ENCODE assay signal across 26 cellular contexts in the genomic region with DNA sequence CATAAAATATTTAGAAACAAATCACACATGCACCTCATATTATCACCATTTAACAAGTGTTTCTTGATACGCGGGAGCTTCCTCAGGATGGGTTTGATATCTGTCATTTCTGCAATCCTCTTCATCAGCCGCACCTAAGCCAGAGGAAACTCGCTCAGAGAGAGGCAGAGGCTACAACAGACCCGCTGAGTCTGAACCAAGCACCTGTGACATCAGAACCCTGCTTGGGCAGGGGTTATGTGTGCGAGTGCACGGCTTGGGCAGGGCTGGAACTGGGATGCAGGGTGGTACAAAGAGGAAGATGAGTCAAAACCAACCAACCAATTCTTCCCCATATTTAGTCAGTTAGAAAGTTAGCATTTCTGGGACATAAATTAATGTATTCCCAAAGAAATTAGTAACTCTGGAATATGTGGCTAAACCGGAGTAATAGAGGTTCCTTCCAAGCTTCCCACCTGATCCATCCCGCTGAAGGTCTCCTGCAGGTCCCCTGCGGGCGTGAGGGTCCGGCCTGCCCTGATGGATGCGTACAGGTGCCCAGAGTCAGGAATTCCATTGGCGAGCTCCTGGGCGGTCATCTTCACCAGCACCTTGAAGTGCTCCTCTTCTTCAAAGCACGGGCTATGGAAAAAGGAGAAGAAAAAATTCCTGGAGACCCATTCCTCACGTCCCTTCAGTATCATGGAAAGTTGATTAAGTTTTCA. TPM values are rescaled to one million over a fixed set of nuclear protein-coding genes. Genes with fewer than 3 reads are reported as not detected.
DNase-seq lines count a peak whose midpoint lies in the region; FAIRE-seq and TF ChIP-seq lines count a peak whose summit lies in the region.
"Had no signal": no experiment of that assay in that cellular context is flagged by ENCODE, and none has a peak within 500 bp of the region (broad histone marks: within the 10 kb centered on the region; RNA-seq: fewer than 3 reads in every experiment).

No MANE protein-coding gene starts in this region.

- no peak overlapping the region for H3K4me3 Mint-ChIP-seq in activated T-cell treated with anti-CD3 and anti-CD28 coated beads, Interleukin-2, amount 50 U/mL, for 24 hours
- H3K4me3 Mint-ChIP-seq: CD14-positive monocyte; CD4-positive, alpha-beta T cell had no signal

- no peak for TF ChIP-seq CTCF in PC-9 (conservative IDR thresholded peaks at IDR 0.05)
- no peak for TF ChIP-seq CTCF in kidney (IDR thresholded peaks at IDR 0.05; ENCODE audit: borderline replicate concordance, extremely low read depth, insufficient read depth)
- TF ChIP-seq CTCF in sigmoid colon (IDR thresholded peaks at IDR 0.05) = no peak

- no peak overlapping the region for H3K27ac ChIP-seq in PC-9
- no peak overlapping the region for H3K27ac ChIP-seq in kidney (ENCODE audit: low read depth in 2 of 2, low read length in 2 of 2)
- no peak overlapping the region for H3K27ac ChIP-seq in sigmoid colon
- H3K27ac ChIP-seq: 22Rv1; A549; BLaER1 treated with 17β-estradiol and CSF1 and Interleukin-3, amounts not matched to agents 10 nM and 100 nM had no signal

- no peaks in the 10 kb centered on the region for H3K36me3 ChIP-seq in PC-9 (ENCODE audit: low read depth)
- H3K36me3 ChIP-seq in kidney (ENCODE audit: control insufficient read depth in 1 of 2, insufficient read depth in 2 of 2, low read length in 2 of 2) = peaks cover 55 to 65% of the 10 kb centered on the region in 2 donors
- peaks cover 56 to 100% (median 77%) of the 10 kb centered on the region in 4 donors for H3K36me3 ChIP-seq in sigmoid colon

- TF ChIP-seq EP300 in sigmoid colon (IDR thresholded peaks at IDR 0.05) = no peak

- DNase-seq in activated T-cell treated with anti-CD3 and anti-CD28 coated beads, Interleukin-2, amount 50 U/mL, for 24 hours = no peak
- no peak for DNase-seq in activated T-cell treated with anti-CD3 and anti-CD28 coated beads, Interleukin-2, amount 50 U/mL, for 48 hours
- DNase-seq in PC-9 (no peak), kidney (peak; percentile 64), sigmoid colon (peak; percentile 46), DMS153 (lab: John Stamatoyannopoulos, UW) (no peak), NCI-H69 (lab: John Stamatoyannopoulos, UW) (no peak)
- DNase-seq: ACHN; AML-193; BE2C; CD4-positive, alpha-beta T cell; CD8-positive, alpha-beta memory T cell; DMS 273 treated with DMSO at 0.1 percent for 48 hours; DMS53; DMS79 treated with DMSO at 0.1 percent for 48 hours; GF-D8; GOT3; H7; HCEC 1CT had no signal

- H3K9ac ChIP-seq in kidney (ENCODE audit: low read length in 2 of 2) = no peak overlapping the region
- H3K9ac ChIP-seq: BLaER1 treated with 17β-estradiol and CSF1 and Interleukin-3, amounts not matched to agents 10 nM and 100 nM had no signal

- H3K4me1 ChIP-seq in PC-9 (replicated peaks; ENCODE audit: insufficient read depth) = no peaks in the 10 kb centered on the region
- no peaks in the 10 kb centered on the region for H3K4me1 ChIP-seq in kidney (ENCODE audit: control insufficient read depth in 1 of 2, insufficient read depth in 1 of 2, low read depth in 1 of 2, low read length in 2 of 2)
- peaks cover 0 to 4% (median 0%) of the 10 kb centered on the region in 4 donors for H3K4me1 ChIP-seq in sigmoid colon
- H3K4me1 ChIP-seq: A549; BE2C; BLaER1 treated with 17β-estradiol and CSF1 and Interleukin-3, amounts not matched to agents 10 nM and 100 nM had no signal

- H2AFZ ChIP-seq in PC-9 = no peak overlapping the region

- CTCF ChIA-PET in PC-9 (lab: Charles Lee) = no interaction called here

- FAIRE-seq in kidney (lab: Jason Lieb, UNC) = no peak
- FAIRE-seq: A549, D721Med, GM12891, GM18507 had no signal

- H3K27me3 Mint-ChIP-seq in activated T-cell treated with anti-CD3 and anti-CD28 coated beads, Interleukin-2, amount 50 U/mL, for 24 hours = no peaks in the 10 kb centered on the region
- H3K27me3 Mint-ChIP-seq: CD4-positive, alpha-beta T cell; CD8-positive, alpha-beta memory T cell had no signal

- no peaks in the 10 kb centered on the region for H3K9me3 ChIP-seq in PC-9 (ENCODE audit: insufficient read depth, low read depth)
- no peaks in the 10 kb centered on the region for H3K9me3 ChIP-seq in kidney (ENCODE audit: control insufficient read depth in 1 of 2, low read length in 2 of 2)
- no peaks in the 10 kb centered on the region for H3K9me3 ChIP-seq in sigmoid colon
- H3K9me3 ChIP-seq: A549; BE2C; BLaER1 treated with 17β-estradiol and CSF1 and Interleukin-3, amounts not matched to agents 10 nM and 100 nM had no signal

- no peaks in the 10 kb centered on the region for H3K9me3 Mint-ChIP-seq in activated T-cell treated with anti-CD3 and anti-CD28 coated beads, Interleukin-2, amount 50 U/mL, for 24 hours
- H3K9me3 Mint-ChIP-seq: CD14-positive monocyte; CD4-positive, alpha-beta T cell; CD8-positive, alpha-beta memory T cell had no signal

- H3K27ac Mint-ChIP-seq in activated T-cell treated with anti-CD3 and anti-CD28 coated beads, Interleukin-2, amount 50 U/mL, for 24 hours = peak overlapping the region; percentile 63
- H3K27ac Mint-ChIP-seq: CD4-positive, alpha-beta T cell; CD8-positive, alpha-beta memory T cell had no signal

- WGBS in sigmoid colon, 2 donors = 91 to 93% methylated on average over 17 of the region's 17 CpGs

- no peak overlapping the region for H3K4me2 ChIP-seq in PC-9
- H3K4me2 ChIP-seq: A549; BLaER1 treated with 17β-estradiol and CSF1 and Interleukin-3, amounts not matched to agents 10 nM and 100 nM had no signal

- H3K27me3 ChIP-seq in PC-9 (ENCODE audit: insufficient read depth, low read depth) (no peaks in the 10 kb centered on the region), sigmoid colon (no peaks in the 10 kb centered on the region)
- H3K27me3 ChIP-seq: BE2C; BLaER1 treated with 17β-estradiol and CSF1 and Interleukin-3, amounts not matched to agents 10 nM and 100 nM had no signal

- H3K4me3 ChIP-seq in PC-9 (no peak overlapping the region), kidney (ENCODE audit: low read length in 2 of 2) (no peak overlapping the region), sigmoid colon (no peak overlapping the region)
- H3K4me3 ChIP-seq: A549; BLaER1 treated with 17β-estradiol and CSF1 and Interleukin-3, amounts not matched to agents 10 nM and 100 nM had no signal

- no peak for TF ChIP-seq POLR2A in sigmoid colon (IDR thresholded peaks at IDR 0.05)

- no peaks in the 10 kb centered on the region for H3K9me2 ChIP-seq in PC-9 (ENCODE audit: insufficient read depth)

- BruUV-seq in PC-9 (replicated peaks; lab: Mats Ljungman, UMichigan) = TSS peak; percentile 11

- H4K20me1 ChIP-seq in PC-9 (ENCODE audit: insufficient read depth) = no peaks in the 10 kb centered on the region

- H3K36me3 Mint-ChIP-seq in activated T-cell treated with anti-CD3 and anti-CD28 coated beads, Interleukin-2, amount 50 U/mL, for 24 hours (ENCODE audit: low read depth) = peaks cover 100% of the 10 kb centered on the region

- intact Hi-C loops in PC-9 (cut with micrococcal nuclease; ENCODE audit: unreplicated experiment) = no loop called here
- intact Hi-C loops in kidney (cut with DNase I) = no loop called here
- intact Hi-C loops in sigmoid colon (cut with DNase I) = no loop called here

- POLR2A ChIA-PET in PC-9 (lab: Charles Lee; ENCODE audit: unreplicated experiment) = no interaction called here

- H3K4me1 Mint-ChIP-seq in activated T-cell treated with anti-CD3 and anti-CD28 coated beads, Interleukin-2, amount 50 U/mL, for 24 hours (ENCODE audit: low read depth) = peaks cover 5% of the 10 kb centered on the region
- H3K4me1 Mint-ChIP-seq: CD14-positive monocyte; CD8-positive, alpha-beta memory T cell had no signal

- H3K79me2 ChIP-seq in PC-9 (ENCODE audit: low read depth) = no peaks in the 10 kb centered on the region

- H3F3A ChIP-seq in PC-9 (ENCODE audit: insufficient read depth, low read depth) = no peaks in the 10 kb centered on the region

RNA-seq across cellular contexts. Expression of gene PITRM1, which starts 25.3 kb away (rescaled TPM):
- total RNA-seq in PC-9 (2021) (92.3 and 124 TPM in 2 replicates), kidney (60.7 TPM), sigmoid colon (10 to 100 TPM; 48.5 to 70.3 (median 57.3) TPM)
- polyA plus RNA-seq in kidney (ENCODE audit: insufficient read depth, low read depth, low replicate concordance) (28.8 TPM), sigmoid colon (10 to 100 TPM; 16.6 to 40.6 (median 23.4) TPM)

Comparison
In these comparisons a context has a peak if more than half of its experiments do, and no peak if none do; other contexts are left out.
1. DNase-seq: peak in kidney (single experiment) and sigmoid colon (single experiment); none in activated T-cell treated with anti-CD3 and anti-CD28 coated beads, Interleukin-2, amount 50 U/mL, for 24 hours (single experiment), activated T-cell treated with anti-CD3 and anti-CD28 coated beads, Interleukin-2, amount 50 U/mL, for 48 hours (0 of 2), PC-9 (0 of 2), DMS153 (single experiment) and NCI-H69 (single experiment).